8 cellular contexts compared by ENCODE assay signal in genomic region chr11:125514336-125515101, GRCh38. TPM values are rescaled to one million over a fixed set of nuclear protein-coding genes. Genes with fewer than 3 reads are reported as not detected.
A peak's percentile ranks its signal among the peaks of the same experiment; 100 is the strongest.
DNase-seq lines count a peak whose midpoint lies in the region; ATAC-seq lines count a peak whose summit lies in the region.

No MANE protein-coding gene starts in this region.

- H3K36me3 Mint-ChIP-seq in natural killer cell treated with Interleukin-12 subunit alpha and Interleukin-12 subunit beta and Interleukin-15 and Interleukin-18, amount 100 ng/mL, for 72 hours = no peaks in the 10 kb centered on the region

- peak overlapping the region; percentile 90 to 97 for H3K27ac Mint-ChIP-seq in natural killer cell treated with Interleukin-12 subunit alpha and Interleukin-12 subunit beta and Interleukin-15 and Interleukin-18, amount 100 ng/mL, for 72 hours

- ATAC-seq in GM19025 (IDR thresholded peaks at IDR 0.05; ENCODE audit: low read depth, unreplicated experiment) = peak; percentile 65
- ATAC-seq in HG03095 (IDR thresholded peaks at IDR 0.05; ENCODE audit: unreplicated experiment) = peak; percentile 64
- ATAC-seq in natural killer cell treated with Interleukin-12 subunit alpha and Interleukin-12 subunit beta and Interleukin-15 and Interleukin-18, amount 100 ng/mL, for 72 hours = peak; percentile 93 to 94

- H3K27me3 Mint-ChIP-seq in natural killer cell treated with Interleukin-12 subunit alpha and Interleukin-12 subunit beta and Interleukin-15 and Interleukin-18, amount 100 ng/mL, for 72 hours = no peaks in the 10 kb centered on the region

- peaks cover 54 to 66% of the 10 kb centered on the region in 2 donors for H3K4me1 Mint-ChIP-seq in natural killer cell treated with Interleukin-12 subunit alpha and Interleukin-12 subunit beta and Interleukin-15 and Interleukin-18, amount 100 ng/mL, for 72 hours (ENCODE audit: low read depth in 2 of 2)

- H3K9me3 Mint-ChIP-seq in natural killer cell treated with Interleukin-12 subunit alpha and Interleukin-12 subunit beta and Interleukin-15 and Interleukin-18, amount 100 ng/mL, for 72 hours = no peaks in the 10 kb centered on the region

- intact Hi-C loops in head of caudate nucleus (cut with DNase I) = no loop called here

- DNase-seq in RPMI7951 (ENCODE audit: low read depth) (peak; percentile 81), head of caudate nucleus (no peak), DMS114 treated with DMSO at 0.1 percent for 48 hours (lab: John Stamatoyannopoulos, UW; ENCODE audit: unreplicated experiment) (no peak), NCI-H82 (lab: John Stamatoyannopoulos, UW) (no peak)
- DNase-seq in activated gamma-delta T cell treated with anti-CD3 and anti-CD28 coated beads, Interleukin-2, amount 50 U/mL, for 16 hours (ENCODE audit: low read depth) = peak; percentile 55
- peak; percentile 87 for DNase-seq in natural killer cell treated with Interleukin-12 subunit alpha and Interleukin-12 subunit beta and Interleukin-15 and Interleukin-18, amount 100 ng/mL, for 72 hours (ENCODE audit: low spot score)

- peak overlapping the region; percentile 70 for H3K4me3 Mint-ChIP-seq in natural killer cell treated with Interleukin-12 subunit alpha and Interleukin-12 subunit beta and Interleukin-15 and Interleukin-18, amount 100 ng/mL, for 72 hours

RNA-seq across cellular contexts. Expression of gene FEZ1, which starts 18.5 kb away (rescaled TPM):
- 59.4 and 61.4 TPM in 2 replicates for total RNA-seq in RPMI7951 (2014; rRNA removed; shearing (Covaris generic))
- 100 to 1,000 TPM in 1 of 2 donors, 10 to 100 TPM in 1; 99.1 to 102 TPM for total RNA-seq in natural killer cell treated with Interleukin-12 subunit alpha and Interleukin-12 subunit beta and Interleukin-15 and Interleukin-18, amount 100 ng/mL, for 72 hours

RNA-seq across cellular contexts. Expression of gene EI24, which starts 54.8 kb away (rescaled TPM):
- 112 and 113 TPM in 2 replicates for total RNA-seq in RPMI7951 (2014; rRNA removed; shearing (Covaris generic))
- 10 to 100 TPM; 47.1 to 60.8 TPM for total RNA-seq in natural killer cell treated with Interleukin-12 subunit alpha and Interleukin-12 subunit beta and Interleukin-15 and Interleukin-18, amount 100 ng/mL, for 72 hours

Comparison
In these comparisons a context has a peak if more than half of its experiments do, and no peak if none do; other contexts are left out.
1. DNase-seq: peak in RPMI7951 (single experiment), activated gamma-delta T cell treated with anti-CD3 and anti-CD28 coated beads, Interleukin-2, amount 50 U/mL, for 16 hours (single experiment) and natural killer cell treated with Interleukin-12 subunit alpha and Interleukin-12 subunit beta and Interleukin-15 and Interleukin-18, amount 100 ng/mL, for 72 hours (single experiment); none in head of caudate nucleus (0 of 42), DMS114 treated with DMSO at 0.1 percent for 48 hours (single experiment) and NCI-H82 (single experiment).
2. Peak in every context shown above with its lines, with median percentiles within 50 percentile points of each other: ATAC-seq.